In the genomic region with DNA sequence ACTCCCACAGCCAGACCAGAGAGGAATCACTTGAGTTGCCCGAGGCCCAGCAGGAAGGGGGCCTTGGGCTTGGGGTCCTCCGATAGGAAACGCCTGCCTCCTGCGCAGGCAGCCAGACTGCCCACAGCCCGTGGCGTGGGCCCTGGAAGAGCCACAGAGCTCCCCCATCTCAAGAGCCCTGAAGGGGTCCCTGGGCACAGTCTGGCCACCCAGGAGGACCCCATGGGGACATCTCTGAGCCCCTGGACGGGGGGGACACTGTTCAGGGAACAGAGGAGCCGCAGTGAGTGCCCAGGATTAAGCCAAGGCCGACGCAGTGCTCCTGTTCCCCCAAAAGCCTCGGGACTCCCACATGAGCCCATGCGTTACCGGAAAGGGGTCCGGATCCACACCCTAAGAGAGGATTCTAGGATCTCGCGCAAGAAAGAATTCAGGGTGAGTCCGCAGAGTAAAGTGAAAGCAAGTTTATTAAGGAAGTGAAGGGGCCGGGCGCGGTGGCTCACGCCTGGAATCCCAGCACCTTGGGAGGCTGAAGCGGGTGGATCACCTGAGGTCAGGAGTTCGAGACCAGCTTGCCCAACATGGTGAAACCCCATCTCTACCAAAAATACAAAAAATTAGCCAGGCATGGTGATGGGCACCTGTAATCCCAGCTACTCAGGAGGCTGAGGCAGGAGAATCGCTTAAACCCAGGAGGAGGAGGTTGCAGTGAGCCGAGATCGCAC, we compare ENCODE assay signal across 14 cellular contexts. TPM values are rescaled to one million over a fixed set of nuclear protein-coding genes. Genes with fewer than 3 reads are reported as not detected.
DNase-seq lines count a peak whose midpoint lies in the region; ATAC-seq and TF ChIP-seq lines count a peak whose summit lies in the region.
"Had no signal": no experiment of that assay in that cellular context is flagged by ENCODE, and none has a peak within 500 bp of the region (broad histone marks: within the 10 kb centered on the region; RNA-seq: fewer than 3 reads in every experiment).

No MANE protein-coding gene starts in this region.

- peaks cover 50% of the 10 kb centered on the region for H3K4me1 Mint-ChIP-seq in CD8-positive, alpha-beta T cell (ENCODE audit: low read depth)
- peaks cover 30% of the 10 kb centered on the region for H3K4me1 Mint-ChIP-seq in activated T-helper 17 cell treated with anti-CD3 and anti-CD28 coated beads, Interleukin-2, amount 50 U/mL, for 72 hours
- H3K4me1 Mint-ChIP-seq in naive B cell, result peaks cover 29 to 36% (median 31%) of the 10 kb centered on the region in 3 donors

- H3K9me3 ChIP-seq in BLaER1, result no peaks in the 10 kb centered on the region
- H3K9me3 ChIP-seq in CD8-positive, alpha-beta T cell (ENCODE audit: low read length), result no peaks in the 10 kb centered on the region
- H3K9me3 ChIP-seq: right atrium auricular region had no signal

- CTCF ChIA-PET in CD8-positive, alpha-beta T cell (lab: Charles Lee), result interaction anchor here (1.1 kb wide), 1 partner anchor 21 kb away, joined by 3 read pairs; no protein-coding TSS in a partner anchor

- H3K4me1 ChIP-seq in BLaER1, result peaks cover 91% of the 10 kb centered on the region
- H3K4me1 ChIP-seq in CD8-positive, alpha-beta T cell (ENCODE audit: insufficient read depth, low read length), result peaks cover 44% of the 10 kb centered on the region

- peak overlapping the region; percentile 97 for H3K27ac ChIP-seq in BLaER1
- H3K27ac ChIP-seq in CD8-positive, alpha-beta T cell (ENCODE audit: low read depth, low read length), result no peak overlapping the region
- H3K27ac ChIP-seq: right atrium auricular region had no signal

- H4K20me1 ChIP-seq in BLaER1, result no peaks in the 10 kb centered on the region

- H3K4me3 Mint-ChIP-seq in CD8-positive, alpha-beta T cell, result peak overlapping the region; percentile 11
- H3K4me3 Mint-ChIP-seq in activated T-helper 17 cell treated with anti-CD3 and anti-CD28 coated beads, Interleukin-2, amount 50 U/mL, for 72 hours, result peak overlapping the region; percentile 88
- peak overlapping the region in 7 of 8 donors; percentile 9 to 90 (median 51) for H3K4me3 Mint-ChIP-seq in naive B cell

- no peak for DNase-seq in CD8-positive, alpha-beta T cell
- DNase-seq in naive B cell (no peak), NAMALWA (ENCODE audit: low spot score) (no peak), NCI-H69 (lab: John Stamatoyannopoulos, UW) (no peak)
- DNase-seq: activated CD4-positive, alpha-beta T cell treated with anti-CD3 and anti-CD28 coated beads for 1 hour; central memory CD4-positive, alpha-beta T cell; GF-D8; head of caudate nucleus; stimulated activated CD4-positive, alpha-beta T cell treated with anti-CD3 and anti-CD28 coated beads, Interleukin-2, amount 100 ng/mL, for 48 hours had no signal

- H3K36me3 Mint-ChIP-seq in CD8-positive, alpha-beta T cell, result no peaks in the 10 kb centered on the region
- H3K36me3 Mint-ChIP-seq in activated T-helper 17 cell treated with anti-CD3 and anti-CD28 coated beads, Interleukin-2, amount 50 U/mL, for 72 hours (ENCODE audit: low read depth), result no peaks in the 10 kb centered on the region
- no peaks in the 10 kb centered on the region for H3K36me3 Mint-ChIP-seq in naive B cell

- POLR2A ChIA-PET in CD8-positive, alpha-beta T cell (lab: Charles Lee), result interaction anchor here (0.8 to 1.4 kb wide), 4 partner anchors 9 to 458 kb away, joined by 3 to 4 read pairs (median 3); partner anchors contain the start of gene PYCR2

- no peaks in the 10 kb centered on the region for H3K27me3 Mint-ChIP-seq in CD8-positive, alpha-beta T cell (ENCODE audit: low read depth)
- no peaks in the 10 kb centered on the region for H3K27me3 Mint-ChIP-seq in activated T-helper 17 cell treated with anti-CD3 and anti-CD28 coated beads, Interleukin-2, amount 50 U/mL, for 72 hours
- H3K27me3 Mint-ChIP-seq in naive B cell, result no peaks in the 10 kb centered on the region

- no peaks in the 10 kb centered on the region for H3K27me3 ChIP-seq in BLaER1
- H3K27me3 ChIP-seq in CD8-positive, alpha-beta T cell (ENCODE audit: insufficient read depth, low read length), result no peaks in the 10 kb centered on the region
- H3K27me3 ChIP-seq: right atrium auricular region had no signal

- no peak for TF ChIP-seq CTCF in CD8-positive, alpha-beta T cell (IDR thresholded peaks at IDR 0.05)

- peak overlapping the region; percentile 99 for H3K4me2 ChIP-seq in BLaER1

- H3K27ac Mint-ChIP-seq in CD8-positive, alpha-beta T cell, result peak overlapping the region; percentile 79
- H3K27ac Mint-ChIP-seq in activated T-helper 17 cell treated with anti-CD3 and anti-CD28 coated beads, Interleukin-2, amount 50 U/mL, for 72 hours, result peak overlapping the region; percentile 97
- peak overlapping the region; percentile 74 to 99 (median 82) for H3K27ac Mint-ChIP-seq in naive B cell

- no peaks in the 10 kb centered on the region for H3K9me3 Mint-ChIP-seq in CD8-positive, alpha-beta T cell
- H3K9me3 Mint-ChIP-seq in activated T-helper 17 cell treated with anti-CD3 and anti-CD28 coated beads, Interleukin-2, amount 50 U/mL, for 72 hours, result no peaks in the 10 kb centered on the region
- H3K9me3 Mint-ChIP-seq in naive B cell, result no peaks in the 10 kb centered on the region

- no peaks in the 10 kb centered on the region for H3K36me3 ChIP-seq in BLaER1
- H3K36me3 ChIP-seq in CD8-positive, alpha-beta T cell (ENCODE audit: insufficient read depth, low read length), result no peaks in the 10 kb centered on the region
- H3K36me3 ChIP-seq: right atrium auricular region had no signal

- H3K9ac ChIP-seq in BLaER1, result peak overlapping the region; percentile 39; the same call in 1 of the 2 replicates

- intact Hi-C loops in CD8-positive, alpha-beta T cell (cut with DNase I, micrococcal nuclease), result loop anchor here (2.0 to 5.0 kb wide), 4 partner anchors 313 to 941 kb away; partner anchors contain the start of genes ACBD3 (in 1 of the 2) and PARP1 (in 1 of the 2)

- H3K4me3 ChIP-seq in BLaER1, result no peak overlapping the region
- no peak overlapping the region for H3K4me3 ChIP-seq in CD8-positive, alpha-beta T cell (ENCODE audit: low read depth, low read length)
- H3K4me3 ChIP-seq: right atrium auricular region had no signal

- no peak for ATAC-seq in CD8-positive, alpha-beta T cell
- ATAC-seq in activated T-helper 17 cell treated with anti-CD3 and anti-CD28 coated beads, Interleukin-2, amount 50 U/mL, for 72 hours (replicated peaks), result no peak
- ATAC-seq in naive B cell (ENCODE audit: low read depth in 2 of 2) (no peak), HG03139 (IDR thresholded peaks at IDR 0.05; ENCODE audit: unreplicated experiment) (no peak), GM18861 (IDR thresholded peaks at IDR 0.05; ENCODE audit: unreplicated experiment) (no peak)

RNA-seq across cellular contexts. Expression of gene LBR, which starts 38.1 kb away (rescaled TPM):
- 100 to 1,000 TPM; 105 TPM for total RNA-seq in CD8-positive, alpha-beta T cell
- 100 to 1,000 TPM; 123 to 184 TPM for total RNA-seq in activated T-helper 17 cell treated with anti-CD3 and anti-CD28 coated beads, Interleukin-2, amount 50 U/mL, for 72 hours
- 100 to 1,000 TPM; 112 to 165 (median 146) TPM for polyA plus RNA-seq in naive B cell (ENCODE audit: low read depth in 6 of 6)

Comparison
In these comparisons a context has a peak if more than half of its experiments do, and no peak if none do; other contexts are left out.
1. H3K4me3 Mint-ChIP-seq: peak in every context shown above with its lines; median percentile 88 in activated T-helper 17 cell treated with anti-CD3 and anti-CD28 coated beads, Interleukin-2, amount 50 U/mL, for 72 hours; 51 in naive B cell; 11 in CD8-positive, alpha-beta T cell.